30 cellular contexts compared by ENCODE assay signal in genomic region chr12:112815589-112816321, GRCh38. TPM values are rescaled to one million over a fixed set of nuclear protein-coding genes. Genes with fewer than 3 reads are reported as not detected.
"Had no signal": no experiment of that assay in that cellular context is flagged by ENCODE, and none has a peak within 500 bp of the region (broad histone marks: within the 10 kb centered on the region; RNA-seq: fewer than 3 reads in every experiment).

No MANE protein-coding gene starts in this region.

- H3K4me3 Mint-ChIP-seq: immature natural killer cell; natural killer cell; stimulated activated memory B cell treated with anti-CD40 and anti-IgM and Interleukin-4, amounts not matched to agents 10 μg/mL and 1 μg/mL and 100 μg/mL, for 72 hours; stimulated activated naive CD8-positive, alpha-beta T cell treated with anti-CD3 and anti-CD28 coated beads, Interleukin-15, Interleukin-2, amounts not matched to agents 100 ng/mL and 50 ng/mL, for 24 hours had no signal

- ATAC-seq: left ventricle myocardium superior; lower lobe of right lung; natural killer cell; psoas muscle; right cardiac atrium; stimulated activated memory B cell treated with anti-CD40 and anti-IgM and Interleukin-4, amounts not matched to agents 10 μg/mL and 1 μg/mL and 100 μg/mL, for 72 hours had no signal

- DNase-seq: dermis blood vessel endothelial cell; effector memory CD4-positive, alpha-beta T cell; erythroblast; esophagus squamous epithelium; foreskin melanocyte; glutamatergic neuron; hypothalamus; immature natural killer cell; left ventricle myocardium superior; lower lobe of right lung; natural killer cell; occipital lobe; ovary; posterior cingulate gyrus; psoas muscle; right cardiac atrium; sigmoid colon; spleen; stimulated activated CD4-positive, alpha-beta T cell treated with anti-CD3 and anti-CD28 coated beads, Interleukin-4, amount 100 ng/mL, for 4 hours; transverse colon had no signal

- H3K27ac Mint-ChIP-seq: immature natural killer cell; natural killer cell; stimulated activated memory B cell treated with anti-CD40 and anti-IgM and Interleukin-4, amounts not matched to agents 10 μg/mL and 1 μg/mL and 100 μg/mL, for 72 hours; stimulated activated naive CD8-positive, alpha-beta T cell treated with anti-CD3 and anti-CD28 coated beads, Interleukin-15, Interleukin-2, amounts not matched to agents 100 ng/mL and 50 ng/mL, for 24 hours had no signal

- H3K36me3 ChIP-seq: esophagus squamous epithelium, lower lobe of right lung, ovary, sigmoid colon, spleen, suprapubic skin, transverse colon, vagina had no signal

- H3K9me3 ChIP-seq: esophagus squamous epithelium, lower lobe of right lung, ovary, psoas muscle, sigmoid colon, spleen, suprapubic skin, transverse colon, vagina had no signal

- H3K27ac ChIP-seq: coronary artery, esophagus squamous epithelium, lower lobe of right lung, ovary, psoas muscle, sigmoid colon, spleen, suprapubic skin, transverse colon, vagina had no signal

- H3K4me1 ChIP-seq: esophagus squamous epithelium, lower lobe of right lung, psoas muscle, sigmoid colon, spleen, suprapubic skin, transverse colon, vagina had no signal

- H3K9me3 Mint-ChIP-seq: immature natural killer cell; natural killer cell; stimulated activated memory B cell treated with anti-CD40 and anti-IgM and Interleukin-4, amounts not matched to agents 10 μg/mL and 1 μg/mL and 100 μg/mL, for 72 hours; stimulated activated naive CD8-positive, alpha-beta T cell treated with anti-CD3 and anti-CD28 coated beads, Interleukin-15, Interleukin-2, amounts not matched to agents 100 ng/mL and 50 ng/mL, for 24 hours had no signal

- H3K36me3 Mint-ChIP-seq: immature natural killer cell; natural killer cell; stimulated activated memory B cell treated with anti-CD40 and anti-IgM and Interleukin-4, amounts not matched to agents 10 μg/mL and 1 μg/mL and 100 μg/mL, for 72 hours had no signal

- H3K4me3 ChIP-seq: coronary artery, esophagus squamous epithelium, lower lobe of right lung, ovary, psoas muscle, sigmoid colon, spleen, suprapubic skin, transverse colon, vagina had no signal

- FAIRE-seq: endometrium, keratinocyte had no signal

- H3K4me1 Mint-ChIP-seq: immature natural killer cell, natural killer cell had no signal

- H3K27me3 ChIP-seq: ovary, sigmoid colon, vagina had no signal

RNA-seq across cellular contexts. Expression of gene RPH3A, which starts 24.2 kb away (rescaled TPM):
- total RNA-seq: dermis blood vessel endothelial cell, esophagus squamous epithelium, left ventricle myocardium superior, ovary, renal cortical epithelial cell, right cardiac atrium, skeletal muscle tissue, suprapubic skin, ureter had no signal
- polyA plus RNA-seq: immature natural killer cell, keratinocyte, right cardiac atrium had no signal
